In the genomic region with DNA sequence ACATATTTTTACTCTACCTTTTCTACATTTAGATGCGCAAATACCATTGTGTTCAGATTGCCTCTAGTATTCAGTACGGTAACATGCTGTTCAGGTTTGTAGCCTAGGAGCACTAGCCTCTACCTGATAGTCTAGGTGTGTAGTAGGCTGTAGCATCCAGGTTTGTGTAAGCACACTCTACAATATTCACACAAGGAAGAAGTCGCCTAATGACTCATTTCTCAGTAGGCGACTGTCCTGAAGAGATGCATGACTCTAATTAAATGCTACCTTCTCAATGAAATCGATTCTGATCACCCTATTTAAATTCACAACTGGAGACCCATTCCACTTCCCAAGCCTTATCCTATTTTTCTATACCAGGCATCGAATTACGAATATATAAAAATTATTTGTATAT, we compare ENCODE assay signal across 1 cellular context.
TF ChIP-seq lines count a peak whose summit lies in the region.

No MANE protein-coding gene starts in this region.

TF ChIP-seq in GM12878, 131 proteins besides CTCF, POLR2A, EP300 and RAD21 (continued from another document):
- TF ChIP-seq, protein P1, sequence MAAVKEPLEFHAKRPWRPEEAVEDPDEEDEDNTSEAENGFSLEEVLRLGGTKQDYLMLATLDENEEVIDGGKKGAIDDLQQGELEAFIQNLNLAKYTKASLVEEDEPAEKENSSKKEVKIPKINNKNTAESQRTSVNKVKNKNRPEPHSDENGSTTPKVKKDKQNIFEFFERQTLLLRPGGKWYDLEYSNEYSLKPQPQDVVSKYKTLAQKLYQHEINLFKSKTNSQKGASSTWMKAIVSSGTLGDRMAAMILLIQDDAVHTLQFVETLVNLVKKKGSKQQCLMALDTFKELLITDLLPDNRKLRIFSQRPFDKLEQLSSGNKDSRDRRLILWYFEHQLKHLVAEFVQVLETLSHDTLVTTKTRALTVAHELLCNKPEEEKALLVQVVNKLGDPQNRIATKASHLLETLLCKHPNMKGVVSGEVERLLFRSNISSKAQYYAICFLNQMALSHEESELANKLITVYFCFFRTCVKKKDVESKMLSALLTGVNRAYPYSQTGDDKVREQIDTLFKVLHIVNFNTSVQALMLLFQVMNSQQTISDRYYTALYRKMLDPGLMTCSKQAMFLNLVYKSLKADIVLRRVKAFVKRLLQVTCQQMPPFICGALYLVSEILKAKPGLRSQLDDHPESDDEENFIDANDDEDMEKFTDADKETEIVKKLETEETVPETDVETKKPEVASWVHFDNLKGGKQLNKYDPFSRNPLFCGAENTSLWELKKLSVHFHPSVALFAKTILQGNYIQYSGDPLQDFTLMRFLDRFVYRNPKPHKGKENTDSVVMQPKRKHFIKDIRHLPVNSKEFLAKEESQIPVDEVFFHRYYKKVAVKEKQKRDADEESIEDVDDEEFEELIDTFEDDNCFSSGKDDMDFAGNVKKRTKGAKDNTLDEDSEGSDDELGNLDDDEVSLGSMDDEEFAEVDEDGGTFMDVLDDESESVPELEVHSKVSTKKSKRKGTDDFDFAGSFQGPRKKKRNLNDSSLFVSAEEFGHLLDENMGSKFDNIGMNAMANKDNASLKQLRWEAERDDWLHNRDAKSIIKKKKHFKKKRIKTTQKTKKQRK (IDR thresholded peaks at IDR 0.05; ENCODE audit: low read depth, low read length) = no peak
- no peak for TF ChIP-seq CHD2 (IDR thresholded peaks at IDR 0.05; ENCODE audit: borderline replicate concordance, low read depth, low read length)
TF ChIP-seq in GM12878: peak in this region for 1.
